1 cellular context compared by ENCODE assay signal in genomic region chr20:20018366-20018765, GRCh38.
TF ChIP-seq lines count a peak whose summit lies in the region.

No MANE protein-coding gene starts in this region.

TF ChIP-seq in IMR-90, 13 proteins besides CTCF, POLR2A, EP300 and RAD21 (continued from another document):
- TF ChIP-seq USF2 (IDR thresholded peaks at IDR 0.05; ENCODE audit: low read depth, low read length): no peak
- no peak for TF ChIP-seq CHD1 (IDR thresholded peaks at IDR 0.05; ENCODE audit: low read depth, low read length)
- no peak for TF ChIP-seq FOS (IDR thresholded peaks at IDR 0.05; ENCODE audit: low read depth, low read length)
- TF ChIP-seq, protein P1, sequence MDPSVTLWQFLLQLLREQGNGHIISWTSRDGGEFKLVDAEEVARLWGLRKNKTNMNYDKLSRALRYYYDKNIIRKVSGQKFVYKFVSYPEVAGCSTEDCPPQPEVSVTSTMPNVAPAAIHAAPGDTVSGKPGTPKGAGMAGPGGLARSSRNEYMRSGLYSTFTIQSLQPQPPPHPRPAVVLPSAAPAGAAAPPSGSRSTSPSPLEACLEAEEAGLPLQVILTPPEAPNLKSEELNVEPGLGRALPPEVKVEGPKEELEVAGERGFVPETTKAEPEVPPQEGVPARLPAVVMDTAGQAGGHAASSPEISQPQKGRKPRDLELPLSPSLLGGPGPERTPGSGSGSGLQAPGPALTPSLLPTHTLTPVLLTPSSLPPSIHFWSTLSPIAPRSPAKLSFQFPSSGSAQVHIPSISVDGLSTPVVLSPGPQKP (IDR thresholded peaks at IDR 0.05; ENCODE audit: borderline replicate concordance, low read depth, low read length): no peak
- no peak for TF ChIP-seq BHLHE40 (IDR thresholded peaks at IDR 0.05; ENCODE audit: low read depth, low read length)
- no peak for TF ChIP-seq NFE2L2 (IDR thresholded peaks at IDR 0.05; ENCODE audit: low read depth, low read length)
- no peak for TF ChIP-seq MAZ (IDR thresholded peaks at IDR 0.05; ENCODE audit: borderline replicate concordance, low read depth, low read length)
